1 cellular context compared by ENCODE assay signal in genomic region chr1:225882699-225883615, GRCh38.
TF ChIP-seq lines count a peak whose summit lies in the region.

No MANE protein-coding gene starts in this region.

TF ChIP-seq in GM12878, 131 proteins besides CTCF, POLR2A, EP300 and RAD21:
- TF ChIP-seq BHLHE40 (IDR thresholded peaks at IDR 0.05; ENCODE audit: borderline replicate concordance in 1 of 2, low read depth in 2 of 2, low read length in 1 of 2) (peak in 1 of 2 experiments; percentile 1; a peak in 1 of 4 replicates), BACH1 (IDR thresholded peaks at IDR 0.05; ENCODE audit: borderline replicate concordance) (0 out of 2 replicates have a peak, but pooled peaks have one; percentile 15), PAX8 (IDR thresholded peaks at IDR 0.05) (no peak), MXI1 (IDR thresholded peaks at IDR 0.05; ENCODE audit: low read depth, low read length) (no peak), RB1 (IDR thresholded peaks at IDR 0.05; ENCODE audit: borderline replicate concordance) (no peak), EGR1 (IDR thresholded peaks at IDR 0.05; ENCODE audit: borderline replicate concordance in 1 of 2, low read depth in 2 of 2, low read length in 2 of 2) (peak in 1 of 2 experiments; percentile 82; a peak in 2 of 3 replicates), NR2C1 (IDR thresholded peaks at IDR 0.05) (no peak), FOS (IDR thresholded peaks at IDR 0.05; ENCODE audit: borderline replicate concordance, extremely low read depth, insufficient read length) (no peak), GATAD2B (conservative IDR thresholded peaks at IDR 0.05; ENCODE audit: low read depth) (0 out of 2 replicates have a peak, but pooled peaks have one; percentile 14), IKZF1 (conservative IDR thresholded peaks at IDR 0.05) (0 out of 2 replicates have a peak, but pooled peaks have one; percentile 3), ATF3 (IDR thresholded peaks at IDR 0.05; ENCODE audit: borderline replicate concordance, extremely low read depth, low read depth, low read length) (no peak), MAX (IDR thresholded peaks at IDR 0.05; ENCODE audit: low read depth, low read length) (0 out of 2 replicates have a peak, but pooled peaks have one; percentile 1)
